8 cellular contexts compared by ENCODE assay signal in the genomic region with DNA sequence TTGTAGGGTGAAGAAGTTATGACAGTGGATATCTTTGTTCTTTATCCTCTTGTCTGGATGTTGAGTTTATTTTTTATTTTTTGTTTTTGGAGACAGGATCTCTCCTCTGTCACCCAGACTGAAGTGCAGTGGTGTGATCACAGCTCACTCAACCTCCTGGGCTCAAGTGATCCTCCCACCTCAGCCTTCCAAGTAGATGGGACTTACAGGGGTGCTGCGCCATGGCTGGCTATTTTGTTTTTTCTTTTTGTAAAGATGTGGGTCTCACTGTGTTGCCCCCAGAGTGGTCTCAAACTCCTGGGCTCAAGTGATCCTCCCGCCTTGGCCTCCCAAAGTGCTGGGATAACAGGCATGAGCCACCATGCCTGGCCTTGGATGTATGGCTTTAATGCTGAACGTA. TPM values are rescaled to one million over a fixed set of nuclear protein-coding genes. Genes with fewer than 3 reads are reported as not detected.
DNase-seq lines count a peak whose midpoint lies in the region; ATAC-seq, FAIRE-seq and TF ChIP-seq lines count a peak whose summit lies in the region.
"Not testable (repeated sequence)": the region's sequence is repeated elsewhere in the genome, so short reads cannot be mapped to it uniquely, and the experiment has no call there.

No MANE protein-coding gene starts in this region.

- CTCF ChIA-PET in AG04450 (lab: Charles Lee) = interaction anchor here (3.0 kb wide), 1 partner anchor 8 kb away, joined by 25 read pairs; no protein-coding TSS in a partner anchor
- CTCF ChIA-PET in RWPE1 (lab: Yijun Ruan, JAX) = not testable (repeated sequence)
- CTCF ChIA-PET in activated CD8-positive, alpha-beta memory T cell treated with anti-CD3 and anti-CD28 coated beads, Interleukin-2, amount 10 ng/mL, durations not matched to agents 7 days and 5 days (lab: Charles Lee) = interaction anchor here (1.0 kb wide), 1 partner anchor 34 kb away, joined by 3 read pairs; no protein-coding TSS in a partner anchor

- not testable (repeated sequence) for ATAC-seq in activated CD8-positive, alpha-beta memory T cell treated with anti-CD3 and anti-CD28 coated beads, Interleukin-2, amount 10 ng/mL, durations not matched to agents 7 days and 5 days; natural killer cell; stimulated activated effector memory CD8-positive, alpha-beta T cell treated with anti-CD3 and anti-CD28 coated beads, Interleukin-12 subunit alpha, Interleukin-12 subunit beta, amount 100 ng/mL, for 72 hours

- H3K36me3 Mint-ChIP-seq in activated CD8-positive, alpha-beta memory T cell treated with anti-CD3 and anti-CD28 coated beads, Interleukin-2, amount 10 ng/mL, durations not matched to agents 7 days and 5 days = peaks cover 76% of the 10 kb centered on the region
- peaks cover 13% of the 10 kb centered on the region for H3K36me3 Mint-ChIP-seq in astrocyte (ENCODE audit: low read depth, unreplicated experiment)
- H3K36me3 Mint-ChIP-seq in natural killer cell = not testable (repeated sequence)
- H3K36me3 Mint-ChIP-seq in stimulated activated effector memory CD8-positive, alpha-beta T cell treated with anti-CD3 and anti-CD28 coated beads, Interleukin-12 subunit alpha, Interleukin-12 subunit beta, amount 100 ng/mL, for 72 hours = peaks cover 82% of the 10 kb centered on the region

- not testable (repeated sequence) for H2AFZ ChIP-seq in astrocyte (ENCODE audit: low read depth, low read length)

- H3K4me3 ChIP-seq in AG04450 (ENCODE audit: low read depth, low read length); astrocyte (ENCODE audit: insufficient read depth, low read depth, low read length): not testable (repeated sequence)
- peak overlapping the region; percentile 87 for H3K4me3 ChIP-seq in GM08714 (ENCODE audit: low read length)

- intact Hi-C loops in natural killer cell (cut with micrococcal nuclease) = loop anchor here (10.0 kb wide), 1 partner anchor 89 kb away; no protein-coding TSS in a partner anchor

- H3K27ac ChIP-seq in AG04450 (ENCODE audit: low read depth, low read length) (peak overlapping the region; percentile 3), RWPE1 (peak overlapping the region; percentile 32; the same call in 1 of the 2 replicates), astrocyte (ENCODE audit: low read depth, low read length) (peak overlapping the region; percentile 91), epithelial cell of prostate (peak overlapping the region; percentile 85)

- not testable (repeated sequence) for H3K9ac ChIP-seq in astrocyte (ENCODE audit: low read length)

- peaks cover 47% of the 10 kb centered on the region for H3K4me1 ChIP-seq in astrocyte (ENCODE audit: insufficient read depth, low read length)

- H3K79me2 ChIP-seq in astrocyte (ENCODE audit: insufficient read depth, low read length) = peaks cover 72% of the 10 kb centered on the region

- H3K27ac Mint-ChIP-seq in activated CD8-positive, alpha-beta memory T cell treated with anti-CD3 and anti-CD28 coated beads, Interleukin-2, amount 10 ng/mL, durations not matched to agents 7 days and 5 days = peak overlapping the region; percentile 93
- peak overlapping the region; percentile 98 for H3K27ac Mint-ChIP-seq in astrocyte (ENCODE audit: unreplicated experiment)
- H3K27ac Mint-ChIP-seq in natural killer cell = peak overlapping the region; percentile 92 to 94
- H3K27ac Mint-ChIP-seq in stimulated activated effector memory CD8-positive, alpha-beta T cell treated with anti-CD3 and anti-CD28 coated beads, Interleukin-12 subunit alpha, Interleukin-12 subunit beta, amount 100 ng/mL, for 72 hours = peak overlapping the region; percentile 99

- peak overlapping the region; percentile 82 for H3K4me3 Mint-ChIP-seq in activated CD8-positive, alpha-beta memory T cell treated with anti-CD3 and anti-CD28 coated beads, Interleukin-2, amount 10 ng/mL, durations not matched to agents 7 days and 5 days
- H3K4me3 Mint-ChIP-seq in astrocyte (ENCODE audit: unreplicated experiment) = peak overlapping the region; percentile 82
- H3K4me3 Mint-ChIP-seq in natural killer cell = peak overlapping the region; percentile 91
- H3K4me3 Mint-ChIP-seq in stimulated activated effector memory CD8-positive, alpha-beta T cell treated with anti-CD3 and anti-CD28 coated beads, Interleukin-12 subunit alpha, Interleukin-12 subunit beta, amount 100 ng/mL, for 72 hours = peak overlapping the region; percentile 84

- peaks cover 82% of the 10 kb centered on the region for H3K4me1 Mint-ChIP-seq in activated CD8-positive, alpha-beta memory T cell treated with anti-CD3 and anti-CD28 coated beads, Interleukin-2, amount 10 ng/mL, durations not matched to agents 7 days and 5 days
- H3K4me1 Mint-ChIP-seq in astrocyte (ENCODE audit: low read depth, unreplicated experiment) (peaks cover 49% of the 10 kb centered on the region), natural killer cell (peaks cover 71 to 74% of the 10 kb centered on the region in 2 donors)
- H3K4me1 Mint-ChIP-seq in stimulated activated effector memory CD8-positive, alpha-beta T cell treated with anti-CD3 and anti-CD28 coated beads, Interleukin-12 subunit alpha, Interleukin-12 subunit beta, amount 100 ng/mL, for 72 hours = peaks cover 53% of the 10 kb centered on the region

- not testable (repeated sequence) for FAIRE-seq in astrocyte (lab: Jason Lieb, UNC)

- not testable (repeated sequence) for H3K36me3 ChIP-seq in astrocyte (ENCODE audit: insufficient read depth, low read length)

- H3K27me3 Mint-ChIP-seq in activated CD8-positive, alpha-beta memory T cell treated with anti-CD3 and anti-CD28 coated beads, Interleukin-2, amount 10 ng/mL, durations not matched to agents 7 days and 5 days; astrocyte (ENCODE audit: low read depth, unreplicated experiment); natural killer cell (ENCODE audit: low read depth in 2 of 2): not testable (repeated sequence)

- H3K9me3 Mint-ChIP-seq in activated CD8-positive, alpha-beta memory T cell treated with anti-CD3 and anti-CD28 coated beads, Interleukin-2, amount 10 ng/mL, durations not matched to agents 7 days and 5 days (ENCODE audit: low read depth) = peaks cover 21% of the 10 kb centered on the region
- H3K9me3 Mint-ChIP-seq in astrocyte (ENCODE audit: unreplicated experiment); natural killer cell; stimulated activated effector memory CD8-positive, alpha-beta T cell treated with anti-CD3 and anti-CD28 coated beads, Interleukin-12 subunit alpha, Interleukin-12 subunit beta, amount 100 ng/mL, for 72 hours: not testable (repeated sequence)

- not testable (repeated sequence) for H3K27me3 ChIP-seq in AG04450 (ENCODE audit: control insufficient read depth, insufficient read depth, low read length); astrocyte (ENCODE audit: insufficient read depth, low read length)

- POLR2A ChIA-PET in AG04450 (lab: Yijun Ruan, JAX); RWPE1 (lab: Yijun Ruan, JAX; ENCODE audit: low non-redundant PET): not testable (repeated sequence)

- DNase-seq in AG04450 (ENCODE audit: low read depth, low spot score); RWPE1 (ENCODE audit: low spot score); activated CD8-positive, alpha-beta memory T cell treated with anti-CD3 and anti-CD28 coated beads, Interleukin-2, amount 10 ng/mL, durations not matched to agents 7 days and 5 days; astrocyte (ENCODE audit: low read depth); epithelial cell of prostate (ENCODE audit: low read depth, low spot score); natural killer cell; stimulated activated effector memory CD8-positive, alpha-beta T cell treated with anti-CD3 and anti-CD28 coated beads, Interleukin-12 subunit alpha, Interleukin-12 subunit beta, amount 100 ng/mL, for 72 hours (ENCODE audit: low spot score in 2 of 2): not testable (repeated sequence)

- H4K20me1 ChIP-seq in astrocyte (ENCODE audit: insufficient read depth, low read length) = peaks cover 31% of the 10 kb centered on the region

- not testable (repeated sequence) for TF ChIP-seq CTCF in AG04450 (IDR thresholded peaks at IDR 0.05; ENCODE audit: low read depth, low read length); RWPE1 (conservative IDR thresholded peaks at IDR 0.05; ENCODE audit: low read depth); astrocyte (IDR thresholded peaks at IDR 0.05; ENCODE audit: insufficient read depth, low read depth, low read length); natural killer cell (IDR thresholded peaks at IDR 0.05)

- not testable (repeated sequence) for H3K9me3 ChIP-seq in AG04450 (ENCODE audit: control insufficient read depth, insufficient read depth, low read length); astrocyte (ENCODE audit: insufficient read depth, low read depth, low read length)

- peak overlapping the region; percentile 99 for H3K4me2 ChIP-seq in astrocyte (ENCODE audit: low read length)

RNA-seq across cellular contexts. Expression of a gene that starts 2.5 kb away (rescaled TPM):
- 5.1 and 6.8 TPM in 2 replicates for polyA plus RNA-seq in AG04450 (2011; rRNA removed)
- 6.4 and 9.2 TPM in 2 replicates for polyA minus RNA-seq in AG04450 (2011; rRNA and poly(A)+ RNA removed)
- total RNA-seq in activated CD8-positive, alpha-beta memory T cell treated with anti-CD3 and anti-CD28 coated beads, Interleukin-2, amount 10 ng/mL, durations not matched to agents 7 days and 5 days = 10 to 100 TPM; 54.1 to 64.1 TPM
- total RNA-seq in astrocyte (16.5 and 19.6 TPM in 2 replicates), natural killer cell (10 to 100 TPM; 45.0 to 56.6 (median 52.8) TPM)

Comparison
In these comparisons a context has a peak if more than half of its experiments do, and no peak if none do; other contexts are left out.
1. H3K27ac ChIP-seq: peak in every context shown above with its lines; median percentile 91 in astrocyte; 85 in epithelial cell of prostate; 32 in RWPE1; 3 in AG04450.